20 cellular contexts compared by ENCODE assay signal in the genomic region with DNA sequence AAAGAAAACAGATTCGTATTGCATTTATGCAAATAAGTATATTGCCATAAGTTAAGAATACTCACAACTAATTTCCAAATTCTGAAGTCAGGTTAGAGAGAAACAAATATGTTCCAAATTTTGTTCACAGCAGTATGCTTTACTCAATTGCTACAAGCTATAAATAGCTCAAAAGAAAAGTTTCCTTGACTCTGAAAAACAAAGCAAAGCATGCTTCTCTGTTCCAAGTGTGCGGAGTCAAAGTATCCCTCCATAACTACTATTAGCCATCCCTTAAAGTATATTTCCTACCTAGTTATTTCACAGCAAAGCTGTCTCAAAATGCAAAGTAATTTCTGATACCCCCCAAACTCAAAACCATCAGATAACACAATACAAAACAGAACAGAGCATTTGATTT. TPM values are rescaled to one million over a fixed set of nuclear protein-coding genes. Genes with fewer than 3 reads are reported as not detected.
A peak's percentile ranks its signal among the peaks of the same experiment; 100 is the strongest.
DNase-seq lines count a peak whose midpoint lies in the region; ATAC-seq and TF ChIP-seq lines count a peak whose summit lies in the region.
"Had no signal": no experiment of that assay in that cellular context is flagged by ENCODE, and none has a peak within 500 bp of the region (broad histone marks: within the 10 kb centered on the region; RNA-seq: fewer than 3 reads in every experiment).

No MANE protein-coding gene starts in this region.

- peaks cover 45% of the 10 kb centered on the region for H3K4me1 Mint-ChIP-seq in nephron progenitor cell
- H3K4me1 Mint-ChIP-seq: CD4-positive, CD25-positive, alpha-beta regulatory T cell had no signal

- intact Hi-C loops in heart left ventricle (cut with DNase I) (no loop called here), right lobe of liver (cut with DNase I) (no loop called here)

- peaks cover 0 to 63% (median 28%) of the 10 kb centered on the region in 12 donors for H3K4me1 ChIP-seq in heart left ventricle
- peaks cover 0 to 17% of the 10 kb centered on the region in 2 donors for H3K4me1 ChIP-seq in right atrium auricular region
- H3K4me1 ChIP-seq in right lobe of liver: peaks cover 0 to 7% (median 1%) of the 10 kb centered on the region in 4 donors
- H3K4me1 ChIP-seq: BLaER1 had no signal

- TF ChIP-seq CTCF in heart left ventricle (IDR thresholded peaks at IDR 0.05): no peak
- no peak for TF ChIP-seq CTCF in right atrium auricular region (IDR thresholded peaks at IDR 0.05)
- no peak for TF ChIP-seq CTCF in coronary artery (IDR thresholded peaks at IDR 0.05)
- TF ChIP-seq CTCF in nephron progenitor cell (IDR thresholded peaks at IDR 0.05): no peak
- TF ChIP-seq CTCF in right lobe of liver (IDR thresholded peaks at IDR 0.05): no peak

- H3K27ac ChIP-seq in heart left ventricle: peak overlapping the region in 8 of 12 donors; percentile 12 to 68 (median 44)
- H3K27ac ChIP-seq in right atrium auricular region: peak overlapping the region in 1 of 2 donors; percentile 60
- H3K27ac ChIP-seq in coronary artery: peak overlapping the region; percentile 10 to 64
- no peak overlapping the region for H3K27ac ChIP-seq in right lobe of liver
- H3K27ac ChIP-seq: BLaER1, PC-9 had no signal

- ATAC-seq in heart left ventricle (peak in 2 of 4 donors; percentile 48 to 61), HG03045 (IDR thresholded peaks at IDR 0.05; ENCODE audit: unreplicated experiment) (no peak), right lobe of liver (no peak)

- 66 to 70% (median 67%) methylated on average over 2 of the region's 2 CpGs for WGBS in heart left ventricle, 4 donors
- WGBS in right lobe of liver (ENCODE audit: insufficient coverage, low coverage, low lambda C conversion rate, missing lambda C conversion rate): 97% methylated on average over 2 of the region's 2 CpGs

- peaks cover 0 to 4% (median 0%) of the 10 kb centered on the region in 12 donors for H3K9me3 ChIP-seq in heart left ventricle
- no peaks in the 10 kb centered on the region for H3K9me3 ChIP-seq in right atrium auricular region
- H3K9me3 ChIP-seq in right lobe of liver: no peaks in the 10 kb centered on the region

- no peak overlapping the region for H3K4me3 ChIP-seq in heart left ventricle
- no peak overlapping the region for H3K4me3 ChIP-seq in right atrium auricular region
- no peak overlapping the region for H3K4me3 ChIP-seq in coronary artery
- H3K4me3 ChIP-seq in right lobe of liver: no peak overlapping the region
- H3K4me3 ChIP-seq: BLaER1, PC-9 had no signal

- peaks cover 16% of the 10 kb centered on the region for H3K9me3 Mint-ChIP-seq in nephron progenitor cell

- no peaks in the 10 kb centered on the region for H3K27me3 ChIP-seq in heart left ventricle
- H3K27me3 ChIP-seq in right atrium auricular region: no peaks in the 10 kb centered on the region
- no peaks in the 10 kb centered on the region for H3K27me3 ChIP-seq in right lobe of liver
- H3K27me3 ChIP-seq: BLaER1 had no signal

- H3K4me3 Mint-ChIP-seq in nephron progenitor cell: no peak overlapping the region
- H3K4me3 Mint-ChIP-seq: CD4-positive, CD25-positive, alpha-beta regulatory T cell had no signal

- DNase-seq in heart left ventricle (no peak), right atrium auricular region (ENCODE audit: low spot score) (no peak), coronary artery (ENCODE audit: low spot score) (no peak), nephron progenitor cell (no peak), right lobe of liver (no peak)
- no peak for DNase-seq in stimulated activated CD4-positive, alpha-beta T cell treated with anti-CD3 and anti-CD28 coated beads, Interleukin-4, amount 100 ng/mL, for 24 hours
- DNase-seq: CD4-positive, CD25-positive, alpha-beta regulatory T cell; DMS153; DND-41; Karpas-422; NCI-H1092; NCI-H1417 treated with DMSO at 0.1 percent for 48 hours; NCI-H1694 treated with DMSO at 0.1 percent for 48 hours; NCI-H2081; NCI-H2227 treated with DMSO at 0.1 percent for 48 hours; NCI-H526 treated with DMSO at 0.1 percent for 48 hours; PC-9; SHP77 had no signal

- no peaks in the 10 kb centered on the region for H3K27me3 Mint-ChIP-seq in nephron progenitor cell (ENCODE audit: low read depth, poor library complexity)
- H3K27me3 Mint-ChIP-seq: CD4-positive, CD25-positive, alpha-beta regulatory T cell had no signal

- peaks cover 64% of the 10 kb centered on the region for H3K36me3 Mint-ChIP-seq in nephron progenitor cell (ENCODE audit: low read depth)

- H3K36me3 ChIP-seq in heart left ventricle (peaks cover 0 to 10% (median 4%) of the 10 kb centered on the region in 9 donors), right atrium auricular region (no peaks in the 10 kb centered on the region), right lobe of liver (peaks cover 0 to 3% (median 0%) of the 10 kb centered on the region in 4 donors)

- H3K27ac Mint-ChIP-seq in nephron progenitor cell: peak overlapping the region; percentile 90
- H3K27ac Mint-ChIP-seq: CD4-positive, CD25-positive, alpha-beta regulatory T cell had no signal

- TF ChIP-seq POLR2A in heart left ventricle (IDR thresholded peaks at IDR 0.05) (no peak), right lobe of liver (IDR thresholded peaks at IDR 0.05) (no peak)

RNA-seq across cellular contexts. Expression of gene MGST2, which starts 47.3 kb away (rescaled TPM):
- total RNA-seq in heart left ventricle: 100 to 1,000 TPM in 7 of 9 donors, 10 to 100 TPM in 2; 94.7 to 122 (median 105) TPM
- 100 to 1,000 TPM in 1 of 2 donors, 10 to 100 TPM in 1; 86.6 to 209 TPM for polyA plus RNA-seq in heart left ventricle
- 100 to 1,000 TPM in 1 of 2 donors, 10 to 100 TPM in 1; 77.4 to 129 TPM for total RNA-seq in right atrium auricular region
- total RNA-seq in right lobe of liver: 100 to 1,000 TPM; 105 to 125 (median 114) TPM

Comparison
In these comparisons a context has a peak if more than half of its experiments do, and no peak if none do; other contexts are left out.
1. H3K27ac ChIP-seq: peak in heart left ventricle (8 of 12) and coronary artery (2 of 2); none in right lobe of liver (0 of 3).